In the genomic region with DNA sequence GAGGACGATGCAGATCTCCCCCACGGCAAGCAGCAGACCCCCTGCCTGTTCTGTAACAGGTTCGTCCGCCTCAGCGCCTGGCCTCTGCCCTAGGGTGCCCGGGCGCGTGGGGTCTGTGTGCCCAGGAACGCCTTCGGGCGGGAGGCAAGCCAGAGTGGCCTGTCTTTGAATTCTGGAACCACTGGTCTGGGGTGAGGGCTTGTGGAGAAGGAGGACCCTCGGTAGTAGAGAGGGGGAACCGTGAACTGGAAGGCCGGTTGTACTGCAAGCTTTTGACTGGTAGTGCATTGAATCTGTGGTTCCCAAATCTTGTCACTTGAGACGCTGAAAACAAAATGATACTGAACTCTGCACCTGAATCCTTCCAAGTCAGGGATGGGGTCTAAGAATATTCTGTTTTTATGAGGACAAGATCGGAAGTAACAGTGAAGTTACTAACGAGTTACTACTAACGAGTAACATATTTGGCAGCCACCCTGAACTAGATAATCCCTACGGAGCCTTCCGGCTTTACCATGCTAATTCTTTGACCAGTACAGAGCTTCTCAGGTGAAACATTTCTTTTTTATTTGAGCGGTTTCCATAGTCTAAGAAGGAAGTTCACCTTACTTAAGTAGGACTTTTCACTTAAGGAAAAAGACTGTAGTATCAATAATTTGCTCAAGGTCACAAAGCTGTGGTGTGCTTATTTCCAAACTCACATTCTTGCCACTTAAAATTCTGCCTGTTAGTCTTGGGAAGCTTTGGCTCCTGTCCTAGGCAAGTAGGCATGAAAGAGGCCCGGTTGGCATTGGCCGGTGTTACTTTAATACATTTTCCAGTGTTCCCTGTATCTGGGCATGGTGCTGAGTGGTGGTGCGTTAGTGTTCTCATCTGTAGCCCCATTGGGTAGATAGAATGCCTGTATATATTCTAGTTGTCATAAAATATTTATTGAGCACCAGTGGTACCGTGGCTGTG, we compare ENCODE assay signal across 8 cellular contexts. TPM values are rescaled to one million over a fixed set of nuclear protein-coding genes. Genes with fewer than 3 reads are reported as not detected.
A peak's percentile ranks its signal among the peaks of the same experiment; 100 is the strongest.
DNase-seq lines count a peak whose midpoint lies in the region; ATAC-seq lines count a peak whose summit lies in the region.

No MANE protein-coding gene starts in this region.

- H3K4me1 ChIP-seq in right cardiac atrium (ENCODE audit: control insufficient read depth, insufficient read depth, low read length) (peaks cover 3% of the 10 kb centered on the region), skeletal muscle satellite cell (ENCODE audit: control insufficient read depth, insufficient read depth, low read length) (peaks cover 12% of the 10 kb centered on the region)

- H3K36me3 ChIP-seq in skeletal muscle satellite cell (ENCODE audit: insufficient read depth, low read length), result peaks cover 13% of the 10 kb centered on the region

- peak; percentile 8 for DNase-seq in NCI-H2227 (lab: John Stamatoyannopoulos, UW; ENCODE audit: unreplicated experiment)
- DNase-seq in NCI-H2227 treated with DMSO at 0.1 percent for 48 hours (lab: John Stamatoyannopoulos, UW), result no peak
- peak; percentile 33 to 34 for DNase-seq in Kasumi-1 (lab: John Stamatoyannopoulos, UW)
- no peak for DNase-seq in activated naive CD4-positive, alpha-beta T cell treated with anti-CD3 and anti-CD28 coated beads for 36 hours
- DNase-seq in right cardiac atrium, result no peak
- no peak for DNase-seq in activated effector memory CD4-positive, alpha-beta T cell treated with Interleukin-2 at 50 U/mL for 16 hours

- H3K9me3 Mint-ChIP-seq in activated naive CD4-positive, alpha-beta T cell treated with anti-CD3 and anti-CD28 coated beads for 36 hours, result no peaks in the 10 kb centered on the region

- H3K4me1 Mint-ChIP-seq in activated naive CD4-positive, alpha-beta T cell treated with anti-CD3 and anti-CD28 coated beads for 36 hours (ENCODE audit: low read depth), result peaks cover 32% of the 10 kb centered on the region

- H3K27ac Mint-ChIP-seq in activated naive CD4-positive, alpha-beta T cell treated with anti-CD3 and anti-CD28 coated beads for 36 hours, result peak overlapping the region; percentile 92

- peak overlapping the region; percentile 94 for H3K9ac ChIP-seq in skeletal muscle satellite cell (ENCODE audit: low read depth, low read length)

- H3K27me3 ChIP-seq in right cardiac atrium (ENCODE audit: control insufficient read depth, insufficient read depth), result no peaks in the 10 kb centered on the region
- H3K27me3 ChIP-seq in skeletal muscle satellite cell (ENCODE audit: control insufficient read depth, insufficient read depth, low read length), result no peaks in the 10 kb centered on the region

- H3K27ac ChIP-seq in right cardiac atrium (ENCODE audit: low read length), result peak overlapping the region; percentile 26

- CTCF ChIA-PET in activated naive CD4-positive, alpha-beta T cell treated with anti-CD3 and anti-CD28 coated beads for 36 hours (lab: Charles Lee), result interaction anchor here (0.5 to 1.9 kb wide), 4 partner anchors 8 to 222 kb away, joined by 3 to 7 read pairs (median 3); no protein-coding TSS in a partner anchor

- H3K4me3 ChIP-seq in right cardiac atrium (ENCODE audit: low read length), result peak overlapping the region; percentile 49
- peak overlapping the region; percentile 98 for H3K4me3 ChIP-seq in skeletal muscle satellite cell (ENCODE audit: low read length)

- ATAC-seq in GM21723 (IDR thresholded peaks at IDR 0.05; ENCODE audit: unreplicated experiment), result peak; percentile 24
- no peak for ATAC-seq in right cardiac atrium

- peaks cover 22% of the 10 kb centered on the region for H3K36me3 Mint-ChIP-seq in activated naive CD4-positive, alpha-beta T cell treated with anti-CD3 and anti-CD28 coated beads for 36 hours (ENCODE audit: low read depth)

- 10% methylated on average over 25 of the region's 25 CpGs for WGBS in right cardiac atrium

- peak overlapping the region; percentile 99 for H3K4me2 ChIP-seq in skeletal muscle satellite cell (ENCODE audit: low read length)

- H3K27me3 Mint-ChIP-seq in activated naive CD4-positive, alpha-beta T cell treated with anti-CD3 and anti-CD28 coated beads for 36 hours (ENCODE audit: low read depth), result no peaks in the 10 kb centered on the region

- H3K9me3 ChIP-seq in right cardiac atrium (ENCODE audit: control insufficient read depth, low read length) (no peaks in the 10 kb centered on the region), skeletal muscle satellite cell (replicated peaks; ENCODE audit: low read length) (no peaks in the 10 kb centered on the region)

- intact Hi-C loops in activated naive CD4-positive, alpha-beta T cell treated with anti-CD3 and anti-CD28 coated beads for 36 hours (cut with micrococcal nuclease), result loop anchor here (2.0 kb wide), 1 partner anchor 34 kb away; no protein-coding TSS in a partner anchor
- intact Hi-C loops in right cardiac atrium (cut with DNase I), result no loop called here

- H3K4me3 Mint-ChIP-seq in activated naive CD4-positive, alpha-beta T cell treated with anti-CD3 and anti-CD28 coated beads for 36 hours, result peak overlapping the region; percentile 96

RNA-seq across cellular contexts. Expression of gene PRMT3, which starts 0.9 kb away (rescaled TPM):
- total RNA-seq in activated naive CD4-positive, alpha-beta T cell treated with anti-CD3 and anti-CD28 coated beads for 36 hours, result 10 to 100 TPM; 31.0 to 33.2 TPM
- total RNA-seq in right cardiac atrium, result 10 to 100 TPM; 12.3 to 16.3 (median 13.3) TPM
- 9.8 TPM for polyA plus RNA-seq in right cardiac atrium
- total RNA-seq in skeletal muscle satellite cell (2012; rRNA removed), result 24.0 and 30.9 TPM in 2 replicates

RNA-seq across cellular contexts. Expression of gene HTATIP2, which starts 24.9 kb away (rescaled TPM):
- 10 to 100 TPM; 78.3 to 80.7 TPM for total RNA-seq in activated naive CD4-positive, alpha-beta T cell treated with anti-CD3 and anti-CD28 coated beads for 36 hours
- 10 to 100 TPM; 12.7 to 22.0 (median 17.2) TPM for total RNA-seq in right cardiac atrium
- 18.4 TPM for polyA plus RNA-seq in right cardiac atrium
- 11.6 and 28.4 TPM in 2 replicates for total RNA-seq in skeletal muscle satellite cell (2012; rRNA removed)

Comparison
In these comparisons a context has a peak if more than half of its experiments do, and no peak if none do; other contexts are left out.
1. DNase-seq: peak in NCI-H2227 (single experiment) and Kasumi-1 (2 of 2); none in NCI-H2227 treated with DMSO at 0.1 percent for 48 hours (single experiment), activated naive CD4-positive, alpha-beta T cell treated with anti-CD3 and anti-CD28 coated beads for 36 hours (single experiment), right cardiac atrium (0 of 3) and activated effector memory CD4-positive, alpha-beta T cell treated with Interleukin-2 at 50 U/mL for 16 hours (single experiment).